19 cellular contexts compared by ENCODE assay signal in the genomic region with DNA sequence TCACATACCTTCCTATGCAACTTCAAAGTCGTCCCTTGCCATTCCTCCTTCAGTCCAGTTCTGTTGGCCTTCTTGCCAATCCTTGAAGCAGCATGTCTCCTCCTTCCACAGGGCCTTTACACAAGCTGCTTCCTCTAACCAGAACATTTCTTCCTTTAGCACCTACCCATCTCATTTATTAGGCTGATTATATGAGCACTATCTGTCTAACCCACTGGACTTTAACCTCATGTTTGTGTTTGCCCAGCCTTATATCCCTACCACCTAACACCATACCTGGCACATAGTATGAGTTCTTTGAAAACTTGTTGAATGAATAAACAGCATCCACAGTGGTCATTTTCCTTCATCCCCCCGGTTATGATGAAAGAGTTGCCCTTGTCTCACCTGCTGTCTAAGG.
A peak's percentile ranks its signal among the peaks of the same experiment; 100 is the strongest.
DNase-seq lines count a peak whose midpoint lies in the region; ATAC-seq, FAIRE-seq and TF ChIP-seq lines count a peak whose summit lies in the region.
"Had no signal": no experiment of that assay in that cellular context is flagged by ENCODE, and none has a peak within 500 bp of the region (broad histone marks: within the 10 kb centered on the region; RNA-seq: fewer than 3 reads in every experiment).

No MANE protein-coding gene starts in this region.

- H3K36me3 Mint-ChIP-seq in stimulated activated naive B cell treated with anti-CD40 and anti-IgM and Interleukin-4, amounts not matched to agents 10 μg/mL and 1 μg/mL and 100 μg/mL, for 72 hours, result peaks cover 68 to 77% of the 10 kb centered on the region in 2 donors

- H3K9me3 Mint-ChIP-seq in stimulated activated naive B cell treated with anti-CD40 and anti-IgM and Interleukin-4, amounts not matched to agents 10 μg/mL and 1 μg/mL and 100 μg/mL, for 72 hours, result peaks cover 14 to 24% of the 10 kb centered on the region in 2 donors
- H3K9me3 Mint-ChIP-seq: HFFc6 had no signal

- H3K4me3 ChIP-seq in mucosa of descending colon (no peak overlapping the region), transverse colon (no peak overlapping the region)
- H3K4me3 ChIP-seq: A549 had no signal

- intact Hi-C loops in left colon (cut with DNase I, micrococcal nuclease) (no loop called here), mucosa of descending colon (cut with DNase I, micrococcal nuclease) (no loop called here), left cardiac atrium (cut with DNase I) (no loop called here), transverse colon (cut with DNase I; ENCODE audit: low total_unique reads) (no loop called here)

- H3K4me1 ChIP-seq in mucosa of descending colon (ENCODE audit: low read depth) (no peaks in the 10 kb centered on the region), transverse colon (peaks cover 0 to 10% (median 0%) of the 10 kb centered on the region in 4 donors)
- H3K4me1 ChIP-seq: A549 had no signal

- ATAC-seq in left colon (peak; percentile 93), mucosa of descending colon (peak; percentile 70), left cardiac atrium (no peak)
- ATAC-seq in stimulated activated naive B cell treated with anti-CD40 and anti-IgM and Interleukin-4, amounts not matched to agents 10 μg/mL and 1 μg/mL and 100 μg/mL, for 72 hours (replicated peaks), result no peak
- ATAC-seq: A549, HCT116 had no signal

- DNase-seq in GM12891 (ENCODE audit: insufficient read length, low spot score) (no peak), left colon (no peak), mucosa of descending colon (no peak), left cardiac atrium (no peak), transverse colon (no peak), GDM1 (lab: John Stamatoyannopoulos, UW) (no peak)
- no peak for DNase-seq in stimulated activated naive B cell treated with anti-CD40 and anti-IgM and Interleukin-4, amounts not matched to agents 10 μg/mL and 1 μg/mL and 100 μg/mL, for 72 hours
- DNase-seq: AML-193; CD4-positive, alpha-beta memory T cell; DMS153; DMS79; GF-D8; GOT3; HFFc6 had no signal

- TF ChIP-seq POLR2A in GM12891 (IDR thresholded peaks at IDR 0.05; ENCODE audit: low read depth, low read length) (no peak), transverse colon (IDR thresholded peaks at IDR 0.05) (no peak)

- H3K9me3 ChIP-seq in mucosa of descending colon (peaks cover 9% of the 10 kb centered on the region), transverse colon (no peaks in the 10 kb centered on the region)

- H3K27ac ChIP-seq in transverse colon, result no peak overlapping the region
- H3K27ac ChIP-seq: 22Rv1, A549, C4-2B had no signal

- peak overlapping the region; percentile 16 for H3K27ac Mint-ChIP-seq in stimulated activated naive B cell treated with anti-CD40 and anti-IgM and Interleukin-4, amounts not matched to agents 10 μg/mL and 1 μg/mL and 100 μg/mL, for 72 hours
- H3K27ac Mint-ChIP-seq: HFFc6 had no signal

- FAIRE-seq in GM12891 (lab: Jason Lieb, UNC), result peak; percentile 5
- FAIRE-seq: A549, HTR-8/SVneo had no signal

- TF ChIP-seq CTCF in mucosa of descending colon (IDR thresholded peaks at IDR 0.05) (no peak), transverse colon (IDR thresholded peaks at IDR 0.05) (no peak)

- WGBS in transverse colon (ENCODE audit: low coverage in 1 of 2), 2 donors, result 80 to 95% methylated on average over 2 of the region's 2 CpGs

- peaks cover 33 to 34% of the 10 kb centered on the region in 2 donors for H3K4me1 Mint-ChIP-seq in stimulated activated naive B cell treated with anti-CD40 and anti-IgM and Interleukin-4, amounts not matched to agents 10 μg/mL and 1 μg/mL and 100 μg/mL, for 72 hours

- no peaks in the 10 kb centered on the region for H3K27me3 ChIP-seq in transverse colon

- in situ Hi-C loops in transverse colon (cut with MboI; ENCODE audit: low pct_ligation_motif_present in 1 of 4, low pct_unique_long_range_greater_than_20kb in 1 of 4, low sequenced_read_pairs in 3 of 4), result no loop called here

- no peaks in the 10 kb centered on the region for H3K27me3 Mint-ChIP-seq in stimulated activated naive B cell treated with anti-CD40 and anti-IgM and Interleukin-4, amounts not matched to agents 10 μg/mL and 1 μg/mL and 100 μg/mL, for 72 hours
- H3K27me3 Mint-ChIP-seq: CD4-positive, alpha-beta memory T cell had no signal

- no peak for TF ChIP-seq EP300 in transverse colon (IDR thresholded peaks at IDR 0.05; ENCODE audit: low read depth)

- H3K36me3 ChIP-seq in mucosa of descending colon (ENCODE audit: low read depth) (no peaks in the 10 kb centered on the region), transverse colon (no peaks in the 10 kb centered on the region)

- H3K4me3 Mint-ChIP-seq in stimulated activated naive B cell treated with anti-CD40 and anti-IgM and Interleukin-4, amounts not matched to agents 10 μg/mL and 1 μg/mL and 100 μg/mL, for 72 hours, result no peak overlapping the region
- H3K4me3 Mint-ChIP-seq: CD4-positive, alpha-beta memory T cell; HFFc6 had no signal

TF ChIP-seq in GM12891, 5 proteins besides CTCF, POLR2A, EP300 and RAD21:
- TF ChIP-seq POLR2AphosphoS5 (IDR thresholded peaks at IDR 0.05; ENCODE audit: low read depth, low read length) (no peak), TAF1 (IDR thresholded peaks at IDR 0.05; ENCODE audit: low read depth, low read length) (no peak), SPI1 (IDR thresholded peaks at IDR 0.05; ENCODE audit: low read depth, low read length) (no peak), POU2F2 (IDR thresholded peaks at IDR 0.05; ENCODE audit: low read depth, low read length) (no peak), PAX5 (IDR thresholded peaks at IDR 0.05; ENCODE audit: insufficient read depth, low read length, severe bottlenecking) (no peak)

Comparison
In these comparisons a context has a peak if more than half of its experiments do, and no peak if none do; other contexts are left out.
1. ATAC-seq: peak in left colon (single experiment) and mucosa of descending colon (single experiment); none in stimulated activated naive B cell treated with anti-CD40 and anti-IgM and Interleukin-4, amounts not matched to agents 10 μg/mL and 1 μg/mL and 100 μg/mL, for 72 hours (0 of 2) and left cardiac atrium (0 of 2).